In genomic region chr5:43973318-43973717, GRCh38 we compare ENCODE assay signal across 26 cellular contexts.
DNase-seq lines count a peak whose midpoint lies in the region; ATAC-seq, FAIRE-seq and TF ChIP-seq lines count a peak whose summit lies in the region.
"Had no signal": no experiment of that assay in that cellular context is flagged by ENCODE, and none has a peak within 500 bp of the region (broad histone marks: within the 10 kb centered on the region; RNA-seq: fewer than 3 reads in every experiment).

No MANE protein-coding gene starts in this region.

- H2BK120ac ChIP-seq in IMR-90 (ENCODE audit: low read depth, low read length) = no peak overlapping the region

- no peak overlapping the region for H3K4me2 ChIP-seq in IMR-90 (ENCODE audit: low read depth, low read length)
- H3K4me2 ChIP-seq: GM23338 had no signal

- DNase-seq in IMR-90 = peak; percentile 1
- peak; percentile 12 for DNase-seq in bronchial epithelial cell (ENCODE audit: low read depth)
- DNase-seq in left lobe of liver (ENCODE audit: low spot score) = no peak
- no peak for DNase-seq in KBM-7
- DNase-seq in left colon = no peak
- no peak for DNase-seq in activated CD4-positive, alpha-beta T cell treated with anti-CD3 and anti-CD28 coated beads, Interleukin-2, amount 10 ng/mL, durations not matched to agents 7 days and 5 days
- DNase-seq: activated CD8-positive, alpha-beta memory T cell treated with anti-CD3 and anti-CD28 coated beads for 24 hours; activated naive CD4-positive, alpha-beta T cell treated with anti-CD3 and anti-CD28 coated beads, Interleukin-2, amount 10 ng/mL, durations not matched to agents 7 days and 5 days; activated T-cell treated with anti-CD3 and anti-CD28 coated beads, Interleukin-2, amount 50 U/mL, for 72 hours; EL; left cardiac atrium; naive thymus-derived CD8-positive, alpha-beta T cell; NCI-H1048; NCI-H1930; NCI-H226; NCI-H748 treated with DMSO at 0.1 percent for 48 hours; stimulated activated CD4-positive, alpha-beta T cell treated with anti-CD3 and anti-CD28 coated beads, Interleukin-15, amount 100 ng/mL, for 24 hours had no signal

- no peak overlapping the region for H3K4me3 Mint-ChIP-seq in activated CD4-positive, alpha-beta T cell treated with anti-CD3 and anti-CD28 coated beads, Interleukin-2, amount 10 ng/mL, durations not matched to agents 7 days and 5 days
- H3K4me3 Mint-ChIP-seq: activated naive CD4-positive, alpha-beta T cell treated with anti-CD3 and anti-CD28 coated beads, Interleukin-2, amount 10 ng/mL, durations not matched to agents 7 days and 5 days; activated T-cell treated with anti-CD3 and anti-CD28 coated beads, Interleukin-2, amount 50 U/mL, for 72 hours; GM23338; naive thymus-derived CD8-positive, alpha-beta T cell; type B pancreatic cell had no signal

- intact Hi-C loops in IMR-90 (cut with micrococcal nuclease) = no loop called here
- intact Hi-C loops in left colon (cut with DNase I, micrococcal nuclease) = no loop called here

- H3K4me1 ChIP-seq in ACC112 (ENCODE audit: control insufficient read depth, insufficient read depth, low read length, unreplicated experiment) = peaks cover 17% of the 10 kb centered on the region
- H3K4me1 ChIP-seq in IMR-90 (ENCODE audit: control insufficient read depth, insufficient read depth, low read length) = no peaks in the 10 kb centered on the region
- H3K4me1 ChIP-seq: ascending aorta, right atrium auricular region had no signal

- no peaks in the 10 kb centered on the region for H3K79me1 ChIP-seq in IMR-90 (ENCODE audit: low read depth in 1 of 2, low read length in 2 of 2)

- H3K9me3 Mint-ChIP-seq in activated CD4-positive, alpha-beta T cell treated with anti-CD3 and anti-CD28 coated beads, Interleukin-2, amount 10 ng/mL, durations not matched to agents 7 days and 5 days = no peaks in the 10 kb centered on the region
- H3K9me3 Mint-ChIP-seq: type B pancreatic cell had no signal

- no peak overlapping the region for H3K18ac ChIP-seq in IMR-90 (ENCODE audit: low read depth, low read length)

- no peak overlapping the region for H4K8ac ChIP-seq in IMR-90 (ENCODE audit: low read depth in 2 of 2, low read length in 2 of 2)

- H3K56ac ChIP-seq in IMR-90 (ENCODE audit: extremely low read depth, insufficient read depth, low read length) = no peak overlapping the region

- no peak overlapping the region for H3K27ac Mint-ChIP-seq in activated CD4-positive, alpha-beta T cell treated with anti-CD3 and anti-CD28 coated beads, Interleukin-2, amount 10 ng/mL, durations not matched to agents 7 days and 5 days
- H3K27ac Mint-ChIP-seq: activated naive CD4-positive, alpha-beta T cell treated with anti-CD3 and anti-CD28 coated beads, Interleukin-2, amount 10 ng/mL, durations not matched to agents 7 days and 5 days; activated T-cell treated with anti-CD3 and anti-CD28 coated beads, Interleukin-2, amount 50 U/mL, for 72 hours; GM23338; naive thymus-derived CD8-positive, alpha-beta T cell; type B pancreatic cell had no signal

- TF ChIP-seq CTCF in IMR-90 (conservative IDR thresholded peaks at IDR 0.05; ENCODE audit: low read depth, low read length) = no peak
- no peak for TF ChIP-seq CTCF in bronchial epithelial cell (IDR thresholded peaks at IDR 0.05; ENCODE audit: insufficient read depth, low read length, severe bottlenecking)

- no peak for TF ChIP-seq POLR2A in IMR-90 (IDR thresholded peaks at IDR 0.05; ENCODE audit: low read depth, low read length)

- no peak overlapping the region for H4K5ac ChIP-seq in IMR-90 (ENCODE audit: low read depth, low read length)

- WGBS in IMR-90 (ENCODE audit: extremely low coverage in 2 of 2, insufficient read length in 1 of 2), 2 experiments = no CpG with 5 or more reads among the region's 2 CpGs

- no peak overlapping the region for H3K23ac ChIP-seq in IMR-90 (ENCODE audit: low read depth, low read length)

- H3K9me3 ChIP-seq in IMR-90 (ENCODE audit: control insufficient read depth, insufficient read depth, low read length) = no peaks in the 10 kb centered on the region
- H3K9me3 ChIP-seq: ascending aorta, right atrium auricular region had no signal

- no peak for FAIRE-seq in bronchial epithelial cell (lab: Jason Lieb, UNC)

- no peaks in the 10 kb centered on the region for H4K20me1 ChIP-seq in IMR-90 (ENCODE audit: insufficient read depth, low read length)

- H3K27ac ChIP-seq in ACC112 (ENCODE audit: low read depth, low read length) (peak overlapping the region; percentile 79), IMR-90 (ENCODE audit: insufficient read depth, low read length) (no peak overlapping the region)
- H3K27ac ChIP-seq: ascending aorta, C4-2B, HL-60, right atrium auricular region had no signal

- in situ Hi-C loops in IMR-90 (cut with MboI; ENCODE audit: low sequenced_read_pairs) = no loop called here
- in situ Hi-C loops in KBM-7 (cut with MboI; ENCODE audit: low pct_unique_long_range_greater_than_20kb, low sequenced_read_pairs) = no loop called here

- peak; percentile 49 for ATAC-seq in IMR-90 (ENCODE audit: low read depth)
- peak; percentile 97 for ATAC-seq in left lobe of liver
- ATAC-seq in left colon = no peak
- ATAC-seq in HG02642 (IDR thresholded peaks at IDR 0.05; ENCODE audit: poor library complexity, unreplicated experiment) = no peak
- ATAC-seq: activated T-cell treated with anti-CD3 and anti-CD28 coated beads, Interleukin-2, amount 50 U/mL, for 72 hours; GM23338; left cardiac atrium; naive thymus-derived CD8-positive, alpha-beta T cell; Right ventricle myocardium inferior had no signal

- H2AK5ac ChIP-seq in IMR-90 (ENCODE audit: low read depth, low read length) = no peak overlapping the region

- no peaks in the 10 kb centered on the region for H3K36me3 Mint-ChIP-seq in activated CD4-positive, alpha-beta T cell treated with anti-CD3 and anti-CD28 coated beads, Interleukin-2, amount 10 ng/mL, durations not matched to agents 7 days and 5 days (ENCODE audit: low read depth)
- H3K36me3 Mint-ChIP-seq: activated naive CD4-positive, alpha-beta T cell treated with anti-CD3 and anti-CD28 coated beads, Interleukin-2, amount 10 ng/mL, durations not matched to agents 7 days and 5 days; type B pancreatic cell had no signal

- peak overlapping the region; percentile 22 for H2AFZ ChIP-seq in ACC112 (ENCODE audit: low read length, unreplicated experiment)
- H2AFZ ChIP-seq in IMR-90 (replicated peaks; ENCODE audit: low read length, poor library complexity) = no peak overlapping the region
- H2AFZ ChIP-seq: GM23338 had no signal

- H3K27me3 Mint-ChIP-seq in activated CD4-positive, alpha-beta T cell treated with anti-CD3 and anti-CD28 coated beads, Interleukin-2, amount 10 ng/mL, durations not matched to agents 7 days and 5 days = no peaks in the 10 kb centered on the region
- H3K27me3 Mint-ChIP-seq: activated naive CD4-positive, alpha-beta T cell treated with anti-CD3 and anti-CD28 coated beads, Interleukin-2, amount 10 ng/mL, durations not matched to agents 7 days and 5 days; naive thymus-derived CD8-positive, alpha-beta T cell; type B pancreatic cell had no signal

- no peak overlapping the region for H3K4ac ChIP-seq in IMR-90 (ENCODE audit: low read depth, low read length)

- H3K36me3 ChIP-seq in ACC112 (ENCODE audit: insufficient read depth, low read length) (no peaks in the 10 kb centered on the region), IMR-90 (ENCODE audit: control insufficient read depth, insufficient read depth, low read length) (no peaks in the 10 kb centered on the region), bronchial epithelial cell (ENCODE audit: control insufficient read depth, insufficient read depth, low read length) (no peaks in the 10 kb centered on the region)
- H3K36me3 ChIP-seq: ascending aorta, right atrium auricular region had no signal

- no peak overlapping the region for H2AK9ac ChIP-seq in IMR-90 (replicated peaks; ENCODE audit: low read depth, low read length, poor library complexity)

- no peak overlapping the region for H3K9ac ChIP-seq in IMR-90 (ENCODE audit: low read depth, low read length)

- H3K14ac ChIP-seq in IMR-90 (replicated peaks; ENCODE audit: low read depth, low read length) = no peak overlapping the region

- TF ChIP-seq RAD21 in IMR-90 (IDR thresholded peaks at IDR 0.05; ENCODE audit: low read length) = no peak

- no TSS peak for BruUV-seq in IMR-90 (replicated peaks; lab: Mats Ljungman, UMichigan)

- dilution Hi-C loops in IMR-90 (cut with HindIII; ENCODE audit: low sequenced_read_pairs, unreplicated experiment) = no loop called here

- H3K4me3 ChIP-seq in ACC112 (ENCODE audit: low read depth, low read length) = no peak overlapping the region
- H3K4me3 ChIP-seq in IMR-90 (ENCODE audit: insufficient read depth, low read depth, low read length) = no peak overlapping the region
- no peak overlapping the region for H3K4me3 ChIP-seq in bronchial epithelial cell (ENCODE audit: low read depth, low read length)
- H3K4me3 ChIP-seq: ascending aorta, GM23338, right atrium auricular region had no signal

- H3K4me1 Mint-ChIP-seq in activated CD4-positive, alpha-beta T cell treated with anti-CD3 and anti-CD28 coated beads, Interleukin-2, amount 10 ng/mL, durations not matched to agents 7 days and 5 days = no peaks in the 10 kb centered on the region
- H3K4me1 Mint-ChIP-seq: activated naive CD4-positive, alpha-beta T cell treated with anti-CD3 and anti-CD28 coated beads, Interleukin-2, amount 10 ng/mL, durations not matched to agents 7 days and 5 days; GM23338; naive thymus-derived CD8-positive, alpha-beta T cell had no signal

- POLR2A ChIA-PET in IMR-90 (lab: Charles Lee; ENCODE audit: unreplicated experiment) = no interaction called here
- POLR2A ChIA-PET in activated CD4-positive, alpha-beta T cell treated with anti-CD3 and anti-CD28 coated beads, Interleukin-2, amount 10 ng/mL, durations not matched to agents 7 days and 5 days (lab: Charles Lee) = no interaction called here

- no peak overlapping the region for H4K91ac ChIP-seq in IMR-90 (ENCODE audit: insufficient read depth, low read depth, low read length)

- no peaks in the 10 kb centered on the region for H3K9me1 ChIP-seq in IMR-90 (ENCODE audit: insufficient read depth, low read length)

- CTCF ChIA-PET in IMR-90 (lab: Yijun Ruan, JAX) = no interaction called here
- CTCF ChIA-PET in activated CD4-positive, alpha-beta T cell treated with anti-CD3 and anti-CD28 coated beads, Interleukin-2, amount 10 ng/mL, durations not matched to agents 7 days and 5 days (lab: Charles Lee) = interaction anchor here (1.1 kb wide), 1 partner anchor 28 kb away, joined by 3 read pairs; no protein-coding TSS in a partner anchor

- no peak overlapping the region for H2BK15ac ChIP-seq in IMR-90 (ENCODE audit: low read depth, low read length)

- H2BK5ac ChIP-seq in IMR-90 (ENCODE audit: low read depth, low read length, poor library complexity, severe bottlenecking) = no peak overlapping the region

- H3K79me2 ChIP-seq in ACC112 (ENCODE audit: control insufficient read depth, insufficient read depth, low read length, unreplicated experiment) = no peaks in the 10 kb centered on the region

- no peak overlapping the region for H2BK20ac ChIP-seq in IMR-90 (ENCODE audit: low read depth, low read length)

- H3K27me3 ChIP-seq in ACC112 (ENCODE audit: insufficient read depth, low read length) (no peaks in the 10 kb centered on the region), IMR-90 (ENCODE audit: control insufficient read depth, insufficient read depth, low read length) (no peaks in the 10 kb centered on the region), bronchial epithelial cell (ENCODE audit: control insufficient read depth, insufficient read depth, low read length) (no peaks in the 10 kb centered on the region)
- H3K27me3 ChIP-seq: ascending aorta, right atrium auricular region had no signal

Comparison
In these comparisons a context has a peak if more than half of its experiments do, and no peak if none do; other contexts are left out.
1. ATAC-seq: peak in IMR-90 (single experiment) and left lobe of liver (single experiment); none in left colon (single experiment) and HG02642 (single experiment).
2. DNase-seq: peak in IMR-90 (single experiment) and bronchial epithelial cell (single experiment); none in left lobe of liver (single experiment), KBM-7 (single experiment), left colon (0 of 2) and activated CD4-positive, alpha-beta T cell treated with anti-CD3 and anti-CD28 coated beads, Interleukin-2, amount 10 ng/mL, durations not matched to agents 7 days and 5 days (single experiment).